1 cellular context compared by ENCODE assay signal in the genomic region with DNA sequence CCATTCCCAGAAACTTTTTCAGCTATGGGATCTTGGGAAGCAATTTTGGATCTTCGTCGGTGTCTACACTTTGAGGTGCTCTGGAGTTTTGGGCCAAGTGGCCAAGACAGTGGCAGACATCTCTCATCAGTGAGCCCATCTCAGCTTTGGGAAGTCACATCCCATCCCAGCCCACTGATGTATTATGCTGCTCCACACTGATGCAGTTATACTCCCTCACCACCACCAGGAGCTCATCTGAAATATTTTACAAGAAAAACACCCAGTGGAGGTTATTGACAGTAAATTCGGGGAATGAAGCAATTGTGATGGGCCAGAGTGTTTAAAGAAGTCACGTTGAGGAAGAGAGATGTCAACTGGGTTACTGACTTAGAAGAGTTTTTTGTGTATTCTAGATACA.
TF ChIP-seq lines count a peak whose summit lies in the region.

No MANE protein-coding gene starts in this region.

TF ChIP-seq in GM23338, 12 proteins besides CTCF, POLR2A, EP300 and RAD21 (continued from another document):
- no peak for TF ChIP-seq JUNB (IDR thresholded peaks at IDR 0.05; ENCODE audit: unreplicated experiment)
TF ChIP-seq in GM23338: peak in this region for 0.
